In the genomic region with DNA sequence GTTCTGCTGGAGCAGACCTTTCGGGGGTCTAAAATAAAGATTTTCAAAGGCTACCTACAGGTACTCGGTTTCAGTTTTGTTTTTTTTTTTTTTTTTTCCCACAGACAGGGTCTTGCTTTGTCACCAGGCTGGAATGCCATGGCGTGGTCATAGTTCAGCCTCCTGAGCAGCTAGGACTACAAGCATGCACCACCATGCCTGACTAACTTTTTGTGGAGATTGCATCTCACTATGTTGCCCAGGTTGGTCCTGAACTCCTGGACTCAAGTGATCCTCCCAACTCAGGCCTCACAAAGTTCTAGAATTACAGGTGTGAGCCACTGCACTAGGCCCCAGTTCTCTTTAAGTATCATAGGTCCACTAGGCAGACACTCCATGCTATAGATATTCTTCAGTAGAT, we compare ENCODE assay signal across 16 cellular contexts. TPM values are rescaled to one million over a fixed set of nuclear protein-coding genes. Genes with fewer than 3 reads are reported as not detected.
DNase-seq lines count a peak whose midpoint lies in the region; ATAC-seq, FAIRE-seq and TF ChIP-seq lines count a peak whose summit lies in the region.
"Had no signal": no experiment of that assay in that cellular context is flagged by ENCODE, and none has a peak within 500 bp of the region (broad histone marks: within the 10 kb centered on the region; RNA-seq: fewer than 3 reads in every experiment).

No MANE protein-coding gene starts in this region.

- DNase-seq in EL = peak; percentile 36
- DNase-seq in M059J (ENCODE audit: low read depth) = peak; percentile 44
- DNase-seq in islet precursor cell = peak; percentile 76
- no peak for DNase-seq in D721Med (ENCODE audit: insufficient read length, low spot score)
- DNase-seq: Calu3; CD8-positive, alpha-beta T cell; DMS 273 treated with DMSO at 0.1 percent for 48 hours; DMS53; DND-41; GF-D8; GM23248; IMR-90 had no signal

- TF ChIP-seq CTCF in D721Med (IDR thresholded peaks at IDR 0.05; ENCODE audit: insufficient read depth, missing control alignments) = no peak

- no peak for ATAC-seq in GM18907 (IDR thresholded peaks at IDR 0.05; ENCODE audit: unreplicated experiment)
- no peak for ATAC-seq in GM19397 (IDR thresholded peaks at IDR 0.05; ENCODE audit: unreplicated experiment)
- ATAC-seq: CD8-positive, alpha-beta T cell; K562 had no signal

- no peak for FAIRE-seq in D721Med (lab: Jason Lieb, UNC)
- FAIRE-seq: GM19239, K562 had no signal

RNA-seq across cellular contexts. Expression of a gene that starts 34.5 kb away (rescaled TPM):
- total RNA-seq in M059J (2014; rRNA removed; shearing (Covaris generic)) = 23.1 and 23.7 TPM in 2 replicates
